In the genomic region with DNA sequence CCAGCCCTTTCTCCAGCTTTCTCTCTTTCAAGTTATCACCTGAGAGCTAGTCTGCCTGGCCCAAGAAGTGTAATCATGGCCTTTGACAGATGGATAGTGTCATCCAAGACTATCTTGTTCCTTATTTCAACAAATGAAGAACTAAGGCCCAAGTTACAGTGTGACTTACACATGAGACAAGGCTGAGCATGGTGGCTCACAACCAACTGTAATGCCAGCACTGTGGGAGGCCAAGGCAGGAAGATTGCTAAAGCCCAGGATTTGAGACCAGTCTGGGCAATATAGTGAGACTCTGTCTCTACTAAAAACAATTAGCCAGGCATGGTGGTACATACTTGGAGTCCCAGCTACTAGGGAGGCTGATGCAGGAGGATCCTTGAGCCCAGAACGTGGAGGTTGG, we compare ENCODE assay signal across 14 cellular contexts. TPM values are rescaled to one million over a fixed set of nuclear protein-coding genes. Genes with fewer than 3 reads are reported as not detected.
DNase-seq lines count a peak whose midpoint lies in the region; ATAC-seq and TF ChIP-seq lines count a peak whose summit lies in the region.
"Had no signal": no experiment of that assay in that cellular context is flagged by ENCODE, and none has a peak within 500 bp of the region (broad histone marks: within the 10 kb centered on the region; RNA-seq: fewer than 3 reads in every experiment).

No MANE protein-coding gene starts in this region.

- H2BK5ac ChIP-seq in mesenchymal stem cell (ENCODE audit: low read depth, low read length, poor library complexity, severe bottlenecking) = peak overlapping the region; percentile 68

- H3K4me3 ChIP-seq in SK-N-MC (no peak overlapping the region), mesenchymal stem cell (ENCODE audit: insufficient read depth in 1 of 2, low read depth in 1 of 2, low read length in 2 of 2) (no peak overlapping the region), upper lobe of right lung (no peak overlapping the region)
- H3K4me3 ChIP-seq: tibial artery had no signal

- H3K27me3 ChIP-seq in mesenchymal stem cell (ENCODE audit: control insufficient read depth in 1 of 2, insufficient read depth in 1 of 2, low read length in 2 of 2) (no peaks in the 10 kb centered on the region), upper lobe of right lung (no peaks in the 10 kb centered on the region)
- H3K27me3 ChIP-seq: tibial artery had no signal

- TF ChIP-seq CTCF in upper lobe of right lung (IDR thresholded peaks at IDR 0.05) = no peak

- H3K23ac ChIP-seq in mesenchymal stem cell (ENCODE audit: low read length in 2 of 2) = no peak overlapping the region

- intact Hi-C loops in upper lobe of right lung (cut with DNase I) = no loop called here

- H3K27ac Mint-ChIP-seq in activated T-cell treated with anti-CD3 and anti-CD28 coated beads, Interleukin-2, amount 50 U/mL, for 72 hours = peak overlapping the region; percentile 13

- H2AK5ac ChIP-seq in mesenchymal stem cell (ENCODE audit: low read length, severe bottlenecking) = peak overlapping the region; percentile 99

- H3K9me3 ChIP-seq in SK-N-MC (ENCODE audit: low read depth, low read length) (no peaks in the 10 kb centered on the region), mesenchymal stem cell (ENCODE audit: control insufficient read depth, low read length) (no peaks in the 10 kb centered on the region), upper lobe of right lung (no peaks in the 10 kb centered on the region)
- H3K9me3 ChIP-seq: tibial artery had no signal

- H3K14ac ChIP-seq in mesenchymal stem cell (ENCODE audit: low read length in 2 of 2) = no peak overlapping the region

- H3K4me3 Mint-ChIP-seq in activated T-cell treated with anti-CD3 and anti-CD28 coated beads, Interleukin-2, amount 50 U/mL, for 72 hours = no peak overlapping the region
- no peak overlapping the region for H3K4me3 Mint-ChIP-seq in activated T-cell treated with anti-CD3 and anti-CD28 coated beads, Interleukin-2, amount 50 U/mL, for 4 hours

- H3K27me3 Mint-ChIP-seq in activated T-cell treated with anti-CD3 and anti-CD28 coated beads, Interleukin-2, amount 50 U/mL, for 72 hours (ENCODE audit: low read depth) = no peaks in the 10 kb centered on the region
- no peaks in the 10 kb centered on the region for H3K27me3 Mint-ChIP-seq in activated T-cell treated with anti-CD3 and anti-CD28 coated beads, Interleukin-2, amount 50 U/mL, for 4 hours (ENCODE audit: low read depth)

- H2BK120ac ChIP-seq in mesenchymal stem cell (ENCODE audit: low read depth, low read length) = peak overlapping the region; percentile 27

- peak overlapping the region; percentile 95 to 99 for H2BK12ac ChIP-seq in mesenchymal stem cell (ENCODE audit: low read length in 2 of 2)

- H3K9ac ChIP-seq in SK-N-MC (ENCODE audit: insufficient read length) = no peak overlapping the region
- H3K9ac ChIP-seq in mesenchymal stem cell (ENCODE audit: low read length) = peak overlapping the region; percentile 73

- H4K91ac ChIP-seq in mesenchymal stem cell (ENCODE audit: low read length) = peak overlapping the region; percentile 94

- peaks cover 20% of the 10 kb centered on the region for H3K4me1 Mint-ChIP-seq in activated T-cell treated with anti-CD3 and anti-CD28 coated beads, Interleukin-2, amount 50 U/mL, for 72 hours (ENCODE audit: low read depth)
- H3K4me1 Mint-ChIP-seq in activated T-cell treated with anti-CD3 and anti-CD28 coated beads, Interleukin-2, amount 50 U/mL, for 4 hours (ENCODE audit: low read depth) = peaks cover 14% of the 10 kb centered on the region

- no peaks in the 10 kb centered on the region for H3K9me3 Mint-ChIP-seq in activated T-cell treated with anti-CD3 and anti-CD28 coated beads, Interleukin-2, amount 50 U/mL, for 72 hours
- no peaks in the 10 kb centered on the region for H3K9me3 Mint-ChIP-seq in activated T-cell treated with anti-CD3 and anti-CD28 coated beads, Interleukin-2, amount 50 U/mL, for 4 hours

- H3K4me1 ChIP-seq in mesenchymal stem cell (ENCODE audit: control insufficient read depth, insufficient read depth, low read depth, low read length) = peaks cover 32% of the 10 kb centered on the region
- H3K4me1 ChIP-seq in upper lobe of right lung = peaks cover 34% of the 10 kb centered on the region

- peak overlapping the region; percentile 84 to 97 for H3K4ac ChIP-seq in mesenchymal stem cell (ENCODE audit: low read depth in 1 of 2, low read length in 2 of 2)

- peaks cover 0 to 5% of the 10 kb centered on the region in 2 donors for H3K36me3 Mint-ChIP-seq in activated T-cell treated with anti-CD3 and anti-CD28 coated beads, Interleukin-2, amount 50 U/mL, for 72 hours (ENCODE audit: insufficient read depth in 2 of 2)
- H3K36me3 Mint-ChIP-seq in activated T-cell treated with anti-CD3 and anti-CD28 coated beads, Interleukin-2, amount 50 U/mL, for 4 hours (ENCODE audit: insufficient read depth) = peaks cover under 1% of the 10 kb centered on the region

- H3K18ac ChIP-seq in mesenchymal stem cell (ENCODE audit: low read depth in 1 of 2, low read length in 2 of 2) = peak overlapping the region; percentile 89 to 91

- H2BK15ac ChIP-seq in mesenchymal stem cell (ENCODE audit: low read depth, poor library complexity, severe bottlenecking) = no peak overlapping the region

- H3K79me1 ChIP-seq in mesenchymal stem cell (replicated peaks; ENCODE audit: low read length, poor library complexity, severe bottlenecking) = peaks cover 3% of the 10 kb centered on the region

- H3K27ac ChIP-seq in SK-N-MC (peak overlapping the region; percentile 90), mesenchymal stem cell (ENCODE audit: low read length, poor library complexity, severe bottlenecking) (peak overlapping the region; percentile 98), upper lobe of right lung (peak overlapping the region; percentile 12)
- H3K27ac ChIP-seq: tibial artery, WERI-Rb-1 had no signal

- no peak for DNase-seq in activated T-cell treated with anti-CD3 and anti-CD28 coated beads, Interleukin-2, amount 50 U/mL, for 72 hours
- no peak for DNase-seq in activated T-cell treated with anti-CD3 and anti-CD28 coated beads, Interleukin-2, amount 50 U/mL, for 4 hours
- DNase-seq in SK-N-MC (ENCODE audit: low read depth, low spot score) (no peak), mesenchymal stem cell (peak; percentile 28), upper lobe of right lung (no peak), hypothalamus (lab: John Stamatoyannopoulos, UW) (no peak), dermis blood vessel endothelial cell (no peak), mucosa of gallbladder (ENCODE audit: low spot score) (no peak)
- DNase-seq: aorta, NCI-H446 treated with DMSO at 0.1 percent for 48 hours, tibial artery, WERI-Rb-1 had no signal

- H2AFZ ChIP-seq in mesenchymal stem cell (ENCODE audit: low read depth, low read length) = no peak overlapping the region

- peak overlapping the region; percentile 94 for H4K8ac ChIP-seq in mesenchymal stem cell (ENCODE audit: low read length)

- WGBS in mesenchymal stem cell = 75% methylated on average over 1 of the region's 1 CpG

- no peak for ATAC-seq in activated T-cell treated with anti-CD3 and anti-CD28 coated beads, Interleukin-2, amount 50 U/mL, for 72 hours (replicated peaks in 1 of 2)
- no peak for ATAC-seq in activated T-cell treated with anti-CD3 and anti-CD28 coated beads, Interleukin-2, amount 50 U/mL, for 4 hours
- ATAC-seq in upper lobe of right lung = no peak

- H3K36me3 ChIP-seq in SK-N-MC (ENCODE audit: insufficient read depth, low read length) = peaks cover 4% of the 10 kb centered on the region; the same call in 1 of the 2 replicates
- peaks cover 0 to 2% of the 10 kb centered on the region in 2 experiments for H3K36me3 ChIP-seq in mesenchymal stem cell (ENCODE audit: control insufficient read depth in 1 of 2, insufficient read depth in 2 of 2, low read depth in 1 of 2, low read length in 2 of 2)
- H3K36me3 ChIP-seq in upper lobe of right lung = no peaks in the 10 kb centered on the region

- no peak overlapping the region for H3K4me2 ChIP-seq in mesenchymal stem cell (ENCODE audit: low read length, poor library complexity, severe bottlenecking)

RNA-seq across cellular contexts. Expression of a gene that starts 3.7 kb away (rescaled TPM):
- 100 to 1,000 TPM; 162 to 217 TPM for total RNA-seq in activated T-cell treated with anti-CD3 and anti-CD28 coated beads, Interleukin-2, amount 50 U/mL, for 72 hours
- 100 to 1,000 TPM; 191 to 205 (median 192) TPM for total RNA-seq in activated T-cell treated with anti-CD3 and anti-CD28 coated beads, Interleukin-2, amount 50 U/mL, for 4 hours
- polyA plus RNA-seq in mesenchymal stem cell (2013, experiment 1 of 2) = 28.1 TPM
- 27.9 TPM for polyA plus RNA-seq in mesenchymal stem cell (2013, experiment 2 of 2)
- total RNA-seq in upper lobe of right lung (48.0 TPM), dermis blood vessel endothelial cell (84.2 and 106 TPM in 2 replicates), mucosa of gallbladder (85.6 TPM)

RNA-seq across cellular contexts. Expression of a gene that starts 11.6 kb away (rescaled TPM):
- total RNA-seq in activated T-cell treated with anti-CD3 and anti-CD28 coated beads, Interleukin-2, amount 50 U/mL, for 72 hours = 10 to 100 TPM; 46.1 to 52.4 TPM
- total RNA-seq in activated T-cell treated with anti-CD3 and anti-CD28 coated beads, Interleukin-2, amount 50 U/mL, for 4 hours = 10 to 100 TPM; 57.0 to 62.4 (median 60.9) TPM
- polyA plus RNA-seq in mesenchymal stem cell (2013, experiment 1 of 2) = 47.1 TPM
- polyA plus RNA-seq in mesenchymal stem cell (2013, experiment 2 of 2) = 47.2 TPM
- total RNA-seq in upper lobe of right lung (70.3 TPM), dermis blood vessel endothelial cell (68.4 and 102 TPM in 2 replicates), mucosa of gallbladder (80.3 TPM)

RNA-seq across cellular contexts. Expression of a gene that starts 49.0 kb away (rescaled TPM):
- total RNA-seq in activated T-cell treated with anti-CD3 and anti-CD28 coated beads, Interleukin-2, amount 50 U/mL, for 72 hours = 1 to 10 TPM in 1 of 2 donors, under 1 TPM in 1; 0.55 to 1.4 TPM
- under 1 TPM; 0.24 to 0.86 (median 0.60) TPM for total RNA-seq in activated T-cell treated with anti-CD3 and anti-CD28 coated beads, Interleukin-2, amount 50 U/mL, for 4 hours
- polyA plus RNA-seq in mesenchymal stem cell (2013, experiment 1 of 2) = 0.22 TPM
- 0.22 TPM for polyA plus RNA-seq in mesenchymal stem cell (2013, experiment 2 of 2)
- 3.4 TPM for total RNA-seq in upper lobe of right lung
- total RNA-seq in dermis blood vessel endothelial cell = 1.1 and 2.0 TPM in 2 replicates
- 5.4 TPM for total RNA-seq in mucosa of gallbladder
- total RNA-seq: A673, HT-29 had no signal

Comparison
In these comparisons a context has a peak if more than half of its experiments do, and no peak if none do; other contexts are left out.
1. H3K27ac ChIP-seq: peak in every context shown above with its lines; median percentile 98 in mesenchymal stem cell; 90 in SK-N-MC; 12 in upper lobe of right lung.